14 cellular contexts compared by ENCODE assay signal in the genomic region with DNA sequence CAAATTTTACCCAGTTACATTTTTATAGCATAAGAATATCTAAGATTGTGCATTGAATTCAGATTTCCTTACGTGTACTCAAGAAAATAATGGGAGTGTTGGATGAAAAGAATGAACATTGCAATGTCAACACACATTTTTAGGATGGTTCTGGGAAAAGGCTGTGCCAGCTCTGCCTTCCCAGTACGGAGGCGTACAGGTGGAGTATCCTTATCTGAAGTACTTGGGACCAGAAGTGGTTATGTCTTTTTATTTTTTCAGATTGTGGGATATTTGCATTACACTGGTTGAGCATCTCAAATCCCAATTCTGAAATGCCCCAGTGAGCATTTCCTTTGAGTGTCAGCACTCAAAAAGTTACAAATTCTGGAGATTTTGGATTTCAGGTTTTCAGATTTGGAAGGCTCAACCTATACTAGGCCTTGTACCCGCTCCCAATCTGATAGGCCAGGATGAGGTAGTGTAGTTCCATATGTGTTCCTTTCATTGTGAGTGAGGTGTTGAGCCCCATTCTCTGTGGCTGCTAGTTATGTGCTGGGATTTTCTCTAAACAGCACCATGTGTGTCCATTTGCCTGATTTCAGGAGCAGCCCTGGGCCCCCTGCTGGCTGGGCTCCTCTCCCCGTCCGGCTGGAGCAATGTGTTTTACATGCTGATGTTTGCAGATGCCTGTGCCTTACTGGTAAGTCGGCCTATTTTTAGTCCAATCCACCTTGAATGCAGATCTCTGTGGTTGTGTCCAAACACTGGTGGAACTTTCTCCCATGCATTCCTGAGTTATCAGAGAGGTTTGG.
A peak's percentile ranks its signal among the peaks of the same experiment; 100 is the strongest.
DNase-seq lines count a peak whose midpoint lies in the region; ATAC-seq and TF ChIP-seq lines count a peak whose summit lies in the region.
"Had no signal": no experiment of that assay in that cellular context is flagged by ENCODE, and none has a peak within 500 bp of the region (broad histone marks: within the 10 kb centered on the region; RNA-seq: fewer than 3 reads in every experiment).

No MANE protein-coding gene starts in this region.

- intact Hi-C loops in cardiac septum (cut with DNase I) (no loop called here), Right ventricle myocardium inferior (cut with DNase I) (no loop called here)

- peaks cover 10% of the 10 kb centered on the region for H3K9me3 ChIP-seq in hepatocyte (ENCODE audit: low read depth)

- H2AFZ ChIP-seq in hepatocyte: no peak overlapping the region

- no peaks in the 10 kb centered on the region for H3K27me3 ChIP-seq in hepatocyte

- TF ChIP-seq CTCF in VCaP (conservative IDR thresholded peaks at IDR 0.05) (peak; percentile 72), hepatocyte (IDR thresholded peaks at IDR 0.05; ENCODE audit: poor library complexity) (peak; percentile 16)

- no peaks in the 10 kb centered on the region for H3K79me2 ChIP-seq in hepatocyte

- ATAC-seq in Right ventricle myocardium inferior: no peak
- ATAC-seq: activated T-cell treated with anti-CD3 and anti-CD28 coated beads, Interleukin-2, amount 50 U/mL, for 4 hours; stimulated activated effector memory CD8-positive, alpha-beta T cell treated with anti-CD3 and anti-CD28 coated beads, Interleukin-12 subunit alpha, Interleukin-12 subunit beta, amount 100 ng/mL, for 72 hours; T-helper 17 cell had no signal

- H4K20me1 ChIP-seq in hepatocyte (ENCODE audit: insufficient read depth, poor library complexity, severe bottlenecking): no peaks in the 10 kb centered on the region

- no peak overlapping the region for H3K27ac ChIP-seq in VCaP
- H3K27ac ChIP-seq in hepatocyte: no peak overlapping the region

- no peak overlapping the region for H3K4me3 ChIP-seq in hepatocyte

- 80% methylated on average over 7 of the region's 7 CpGs for WGBS in hepatocyte (ENCODE audit: low lambda C conversion rate, missing lambda C conversion rate)

- peak; percentile 64 for DNase-seq in cardiac septum (ENCODE audit: low spot score)
- no peak for DNase-seq in Right ventricle myocardium inferior (ENCODE audit: missing footprints)
- no peak for DNase-seq in hepatocyte (ENCODE audit: low spot score)
- no peak for DNase-seq in NCI-H446 (lab: John Stamatoyannopoulos, UW)
- DNase-seq in cerebellum (ENCODE audit: low spot score): no peak
- DNase-seq in pons (ENCODE audit: low spot score): no peak
- DNase-seq in effector CD4-positive, alpha-beta T cell: no peak
- DNase-seq: activated T-cell treated with anti-CD3 and anti-CD28 coated beads, Interleukin-2, amount 50 U/mL, for 4 hours; cortex of kidney; Kasumi-1; NCI-H524 treated with DMSO at 0.1 percent for 48 hours; T-helper 17 cell had no signal

- H3K4me2 ChIP-seq in hepatocyte: no peak overlapping the region

- peaks cover 4% of the 10 kb centered on the region for H3K36me3 ChIP-seq in hepatocyte (replicated peaks; ENCODE audit: insufficient read depth, low read depth)

- no peaks in the 10 kb centered on the region for H3K9me2 ChIP-seq in hepatocyte (replicated peaks; ENCODE audit: insufficient read depth)

- H3K4me1 ChIP-seq in hepatocyte (ENCODE audit: insufficient read depth): no peaks in the 10 kb centered on the region
